ENCODE assay signal across 17 cellular contexts in the genomic region with DNA sequence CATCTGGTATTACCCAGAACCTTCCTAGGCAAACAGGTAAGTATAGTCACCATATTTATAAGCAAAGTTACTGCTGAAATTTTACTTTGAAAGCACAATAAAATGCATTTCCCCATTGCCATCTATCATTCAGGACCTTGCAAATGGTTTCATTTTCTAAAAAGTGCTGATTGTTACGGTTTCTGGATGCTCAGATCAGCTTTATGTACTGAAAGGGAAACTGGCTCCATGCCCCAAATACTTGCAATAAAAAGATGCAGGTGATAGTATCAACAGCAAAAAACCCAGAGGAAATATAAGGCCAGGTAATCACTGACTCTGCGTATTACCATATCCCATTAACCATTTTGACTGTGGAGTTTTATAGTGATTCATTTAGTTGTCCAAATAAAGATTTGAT.
DNase-seq lines count a peak whose midpoint lies in the region; ATAC-seq and TF ChIP-seq lines count a peak whose summit lies in the region.
"Had no signal": no experiment of that assay in that cellular context is flagged by ENCODE, and none has a peak within 500 bp of the region (broad histone marks: within the 10 kb centered on the region; RNA-seq: fewer than 3 reads in every experiment).

No MANE protein-coding gene starts in this region.

- H3K27me3 ChIP-seq in IMR-90 (ENCODE audit: control insufficient read depth, insufficient read depth, low read length) = no peaks in the 10 kb centered on the region
- H3K27me3 ChIP-seq: BLaER1 had no signal

- no peaks in the 10 kb centered on the region for H3K9me1 ChIP-seq in IMR-90 (ENCODE audit: insufficient read depth, low read length)

- H3K4me1 ChIP-seq in IMR-90 (ENCODE audit: control insufficient read depth, insufficient read depth, low read length) = no peaks in the 10 kb centered on the region
- H3K4me1 ChIP-seq: BLaER1, Caco-2 had no signal

- H2BK20ac ChIP-seq in IMR-90 (ENCODE audit: low read depth, low read length) = no peak overlapping the region

- DNase-seq in IMR-90 (no peak), LNCaP clone FGC (ENCODE audit: low read depth) (peak; percentile 40), OCI-M1 (lab: John Stamatoyannopoulos, UW) (peak; percentile 31), GM10266 (ENCODE audit: extremely low spot score) (no peak)
- no peak for DNase-seq in stimulated activated CD4-positive, alpha-beta T cell treated with anti-CD3 and anti-CD28 coated beads, Interleukin-1b, Interleukin-23, amount 100 ng/mL, for 48 hours
- no peak for DNase-seq in stimulated activated CD4-positive, alpha-beta T cell treated with anti-CD3 and anti-CD28 coated beads, Interleukin-4, amount 100 ng/mL, for 24 hours
- DNase-seq: Caco-2; CD4-positive, CD25-positive, alpha-beta regulatory T cell; CD8-positive, alpha-beta T cell; DMS153; DND-41; H9 had no signal

- peaks cover 3% of the 10 kb centered on the region for H3K9me3 ChIP-seq in IMR-90 (ENCODE audit: control insufficient read depth, insufficient read depth, low read length)
- H3K9me3 ChIP-seq: BLaER1, Caco-2 had no signal

- no peak overlapping the region for H3K18ac ChIP-seq in IMR-90 (ENCODE audit: low read depth, low read length)

- no peak overlapping the region for H3K23ac ChIP-seq in IMR-90 (ENCODE audit: low read depth, low read length)

- H3K27ac ChIP-seq in IMR-90 (ENCODE audit: insufficient read depth, low read length) = no peak overlapping the region
- H3K27ac ChIP-seq: BLaER1, C4-2B had no signal

- CTCF ChIA-PET in IMR-90 (lab: Yijun Ruan, JAX) = no interaction called here

- H3K56ac ChIP-seq in IMR-90 (ENCODE audit: extremely low read depth, insufficient read depth, low read length) = no peak overlapping the region

- in situ Hi-C loops in IMR-90 (cut with MboI; ENCODE audit: low sequenced_read_pairs) = no loop called here

- H2BK15ac ChIP-seq in IMR-90 (ENCODE audit: low read depth, low read length) = no peak overlapping the region

- no peak overlapping the region for H2AFZ ChIP-seq in IMR-90 (replicated peaks; ENCODE audit: low read length, poor library complexity)
- H2AFZ ChIP-seq: GM23338 had no signal

- no peak overlapping the region for H3K14ac ChIP-seq in IMR-90 (replicated peaks; ENCODE audit: low read depth, low read length)

- H3K79me1 ChIP-seq in IMR-90 (ENCODE audit: low read depth in 1 of 2, low read length in 2 of 2) = no peaks in the 10 kb centered on the region

- no CpG with 5 or more reads among the region's 2 CpGs for WGBS in IMR-90 (ENCODE audit: extremely low coverage in 2 of 2, insufficient read length in 1 of 2), 2 experiments

- no peak overlapping the region for H3K4ac ChIP-seq in IMR-90 (ENCODE audit: low read depth, low read length)

- no peak overlapping the region for H4K91ac ChIP-seq in IMR-90 (ENCODE audit: insufficient read depth, low read depth, low read length)

- no peak overlapping the region for H4K8ac ChIP-seq in IMR-90 (ENCODE audit: low read depth in 2 of 2, low read length in 2 of 2)

- no peak for TF ChIP-seq CTCF in IMR-90 (conservative IDR thresholded peaks at IDR 0.05; ENCODE audit: low read depth, low read length)
- no peak for TF ChIP-seq CTCF in LNCaP clone FGC (IDR thresholded peaks at IDR 0.05; ENCODE audit: control insufficient read depth, extremely low read depth, insufficient read depth)
- no peak for TF ChIP-seq CTCF in GM10266 (IDR thresholded peaks at IDR 0.05; ENCODE audit: control insufficient read depth, insufficient read depth, low read depth, missing control alignments)

- H4K5ac ChIP-seq in IMR-90 (ENCODE audit: low read depth, low read length) = no peak overlapping the region

- no peaks in the 10 kb centered on the region for H4K20me1 ChIP-seq in IMR-90 (ENCODE audit: insufficient read depth, low read length)
- H4K20me1 ChIP-seq: BLaER1 had no signal

- H2AK5ac ChIP-seq in IMR-90 (ENCODE audit: low read depth, low read length) = no peak overlapping the region

- no peak overlapping the region for H2AK9ac ChIP-seq in IMR-90 (replicated peaks; ENCODE audit: low read depth, low read length, poor library complexity)

- H3K4me3 ChIP-seq in IMR-90 (ENCODE audit: insufficient read depth, low read depth, low read length) = no peak overlapping the region
- H3K4me3 ChIP-seq in LNCaP clone FGC (ENCODE audit: low read depth, low read length) = no peak overlapping the region
- H3K4me3 ChIP-seq: BLaER1, GM12878, GM23338 had no signal

- POLR2A ChIA-PET in IMR-90 (lab: Charles Lee; ENCODE audit: unreplicated experiment) = no interaction called here

- dilution Hi-C loops in IMR-90 (cut with HindIII; ENCODE audit: low sequenced_read_pairs, unreplicated experiment) = no loop called here

- no peak for TF ChIP-seq RAD21 in IMR-90 (IDR thresholded peaks at IDR 0.05; ENCODE audit: low read length)

- no peak overlapping the region for H3K9ac ChIP-seq in IMR-90 (ENCODE audit: low read depth, low read length)
- H3K9ac ChIP-seq: BLaER1 had no signal

- H2BK120ac ChIP-seq in IMR-90 (ENCODE audit: low read depth, low read length) = no peak overlapping the region

- no TSS peak for BruUV-seq in IMR-90 (replicated peaks; lab: Mats Ljungman, UMichigan)

- intact Hi-C loops in IMR-90 (cut with micrococcal nuclease) = no loop called here

- H3K4me2 ChIP-seq in IMR-90 (ENCODE audit: low read depth, low read length) = no peak overlapping the region
- H3K4me2 ChIP-seq: BLaER1, GM23338 had no signal

- TF ChIP-seq POLR2A in IMR-90 (IDR thresholded peaks at IDR 0.05; ENCODE audit: low read depth, low read length) = no peak

- no peak for ATAC-seq in IMR-90 (ENCODE audit: low read depth)
- ATAC-seq: CD8-positive, alpha-beta T cell; GM12878; GM23338; HCT116 had no signal

- H3K36me3 ChIP-seq in IMR-90 (ENCODE audit: control insufficient read depth, insufficient read depth, low read length) = no peaks in the 10 kb centered on the region
- H3K36me3 ChIP-seq: BLaER1 had no signal

- H2BK5ac ChIP-seq in IMR-90 (ENCODE audit: low read depth, low read length, poor library complexity, severe bottlenecking) = no peak overlapping the region

TF ChIP-seq in IMR-90, 13 proteins besides CTCF, POLR2A, EP300 and RAD21:
- no peak for TF ChIP-seq CEBPB (IDR thresholded peaks at IDR 0.05; ENCODE audit: low read depth, low read length)
- TF ChIP-seq MAFK (IDR thresholded peaks at IDR 0.05; ENCODE audit: low read depth, low read length) = 0 out of 2 replicates have a peak, but pooled peaks have one; percentile 27

Comparison
In these comparisons a context has a peak if more than half of its experiments do, and no peak if none do; other contexts are left out.
1. DNase-seq: peak in LNCaP clone FGC (single experiment) and OCI-M1 (single experiment); none in IMR-90 (single experiment), stimulated activated CD4-positive, alpha-beta T cell treated with anti-CD3 and anti-CD28 coated beads, Interleukin-1b, Interleukin-23, amount 100 ng/mL, for 48 hours (single experiment), GM10266 (single experiment) and stimulated activated CD4-positive, alpha-beta T cell treated with anti-CD3 and anti-CD28 coated beads, Interleukin-4, amount 100 ng/mL, for 24 hours (single experiment).